Comparison of ENCODE assay signal across 28 cellular contexts in the genomic region with DNA sequence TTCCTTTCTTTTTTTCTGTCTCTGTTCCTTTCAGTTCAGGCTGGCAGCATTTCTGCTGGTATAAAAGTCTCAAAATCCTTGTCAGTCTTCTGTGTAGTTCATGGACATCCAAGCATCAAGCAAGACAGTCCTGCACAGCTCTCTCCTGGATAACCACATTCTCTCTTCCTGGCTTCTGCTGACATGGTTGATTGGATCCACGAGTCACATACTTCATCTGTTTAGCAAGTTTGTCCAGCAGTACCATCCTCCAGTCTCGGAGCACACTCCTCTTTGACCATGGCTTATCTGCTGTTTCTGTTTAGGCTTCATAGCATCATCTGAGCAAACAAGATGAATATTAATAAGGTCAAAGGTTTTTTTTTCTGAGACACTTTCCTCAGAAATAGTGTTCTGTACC.
A peak's percentile ranks its signal among the peaks of the same experiment; 100 is the strongest.
DNase-seq lines count a peak whose midpoint lies in the region; ATAC-seq, FAIRE-seq and TF ChIP-seq lines count a peak whose summit lies in the region.
"Had no signal": no experiment of that assay in that cellular context is flagged by ENCODE, and none has a peak within 500 bp of the region (broad histone marks: within the 10 kb centered on the region; RNA-seq: fewer than 3 reads in every experiment).

No MANE protein-coding gene starts in this region.

- peak overlapping the region; percentile 29 for H3K27ac Mint-ChIP-seq in stimulated activated effector memory CD8-positive, alpha-beta T cell treated with anti-CD3 and anti-CD28 coated beads, Interleukin-12 subunit alpha, Interleukin-12 subunit beta, amount 100 ng/mL, for 72 hours
- H3K27ac Mint-ChIP-seq in endothelial cell (ENCODE audit: unreplicated experiment) = no peak overlapping the region
- H3K27ac Mint-ChIP-seq: CD4-positive, alpha-beta T cell; HFFc6 had no signal

- FAIRE-seq in RCC 7860 (lab: Jason Lieb, UNC) = no peak
- FAIRE-seq: G401.6, GM12892, GM18507 had no signal

- no peak for ATAC-seq in stimulated activated effector memory CD8-positive, alpha-beta T cell treated with anti-CD3 and anti-CD28 coated beads, Interleukin-12 subunit alpha, Interleukin-12 subunit beta, amount 100 ng/mL, for 72 hours
- ATAC-seq in HG03378 (IDR thresholded peaks at IDR 0.05; ENCODE audit: unreplicated experiment) = no peak

- peaks cover 14% of the 10 kb centered on the region for H3K36me3 ChIP-seq in effector memory CD4-positive, alpha-beta T cell (ENCODE audit: control insufficient read depth, insufficient read depth, low read length)

- no peak overlapping the region for H3K27ac ChIP-seq in effector memory CD4-positive, alpha-beta T cell (ENCODE audit: insufficient read depth, low read length, poor library complexity, severe bottlenecking)
- H3K27ac ChIP-seq: BLaER1, PC-9, RWPE1, SK-N-MC had no signal

- DNase-seq in G401 (ENCODE audit: low spot score) (peak; percentile 30), RCC 7860 (ENCODE audit: low spot score) (peak; percentile 8), iris pigment epithelial cell (ENCODE audit: low read depth) (peak; percentile 12), endothelial cell (ENCODE audit: low spot score) (no peak)
- DNase-seq in stimulated activated effector memory CD8-positive, alpha-beta T cell treated with anti-CD3 and anti-CD28 coated beads, Interleukin-12 subunit alpha, Interleukin-12 subunit beta, amount 100 ng/mL, for 72 hours (ENCODE audit: low spot score in 2 of 2) = no peak
- DNase-seq in effector memory CD4-positive, alpha-beta T cell = no peak
- DNase-seq: CD4-positive, alpha-beta T cell; COR-L47; DMS 273 treated with DMSO at 0.1 percent for 48 hours; H9; HFFc6; KG1; NCI-H1092 treated with DMSO at 0.1 percent for 48 hours; NCI-H1436 treated with DMSO at 0.1 percent for 48 hours; NCI-H2029; NCI-H2227 treated with DMSO at 0.1 percent for 48 hours; NCI-H510A treated with DMSO at 0.1 percent for 48 hours; NCI-H748 treated with DMSO at 0.1 percent for 48 hours; PC-9; SHP77 treated with DMSO at 0.1 percent for 48 hours; SW 1271 had no signal

- peaks cover 31% of the 10 kb centered on the region for H3K4me1 Mint-ChIP-seq in stimulated activated effector memory CD8-positive, alpha-beta T cell treated with anti-CD3 and anti-CD28 coated beads, Interleukin-12 subunit alpha, Interleukin-12 subunit beta, amount 100 ng/mL, for 72 hours
- no peaks in the 10 kb centered on the region for H3K4me1 Mint-ChIP-seq in endothelial cell (ENCODE audit: unreplicated experiment)
- H3K4me1 Mint-ChIP-seq: H9 had no signal

- TF ChIP-seq CTCF in endothelial cell (IDR thresholded peaks at IDR 0.05; ENCODE audit: unreplicated experiment) = no peak

- H3K4me3 ChIP-seq in effector memory CD4-positive, alpha-beta T cell (ENCODE audit: insufficient read depth, low read depth, low read length, poor library complexity, severe bottlenecking) = no peak overlapping the region
- H3K4me3 ChIP-seq: BLaER1, PC-9, SK-N-MC had no signal

- no peaks in the 10 kb centered on the region for H3K27me3 Mint-ChIP-seq in endothelial cell (ENCODE audit: unreplicated experiment)
- H3K27me3 Mint-ChIP-seq: CD4-positive, alpha-beta T cell had no signal

- H3K9me3 Mint-ChIP-seq in stimulated activated effector memory CD8-positive, alpha-beta T cell treated with anti-CD3 and anti-CD28 coated beads, Interleukin-12 subunit alpha, Interleukin-12 subunit beta, amount 100 ng/mL, for 72 hours = no peaks in the 10 kb centered on the region
- no peaks in the 10 kb centered on the region for H3K9me3 Mint-ChIP-seq in endothelial cell (ENCODE audit: unreplicated experiment)
- H3K9me3 Mint-ChIP-seq: CD4-positive, alpha-beta T cell; H9; HFFc6 had no signal

- in situ Hi-C loops in G401 (cut with HindIII; ENCODE audit: low sequenced_read_pairs) = no loop called here

- peaks cover 21% of the 10 kb centered on the region for H3K36me3 Mint-ChIP-seq in stimulated activated effector memory CD8-positive, alpha-beta T cell treated with anti-CD3 and anti-CD28 coated beads, Interleukin-12 subunit alpha, Interleukin-12 subunit beta, amount 100 ng/mL, for 72 hours
- H3K36me3 Mint-ChIP-seq in endothelial cell (ENCODE audit: low read depth, unreplicated experiment) = peaks cover 3% of the 10 kb centered on the region

- no peak overlapping the region for H3K4me3 Mint-ChIP-seq in stimulated activated effector memory CD8-positive, alpha-beta T cell treated with anti-CD3 and anti-CD28 coated beads, Interleukin-12 subunit alpha, Interleukin-12 subunit beta, amount 100 ng/mL, for 72 hours
- no peak overlapping the region for H3K4me3 Mint-ChIP-seq in endothelial cell (ENCODE audit: unreplicated experiment)
- H3K4me3 Mint-ChIP-seq: CD4-positive, alpha-beta T cell; H9; HFFc6 had no signal

- no peaks in the 10 kb centered on the region for H3K9me3 ChIP-seq in effector memory CD4-positive, alpha-beta T cell (ENCODE audit: control insufficient read depth, low read length)
- H3K9me3 ChIP-seq: BLaER1 had no signal

- no peaks in the 10 kb centered on the region for H3K4me1 ChIP-seq in effector memory CD4-positive, alpha-beta T cell (ENCODE audit: control insufficient read depth, insufficient read depth, low read length, poor library complexity, severe bottlenecking)
- H3K4me1 ChIP-seq: BLaER1 had no signal

- no peaks in the 10 kb centered on the region for H3K27me3 ChIP-seq in effector memory CD4-positive, alpha-beta T cell (replicated peaks; ENCODE audit: control insufficient read depth, insufficient read depth, low read length, poor library complexity, severe bottlenecking)
- H3K27me3 ChIP-seq: BLaER1 had no signal

Comparison
In these comparisons a context has a peak if more than half of its experiments do, and no peak if none do; other contexts are left out.
1. DNase-seq: peak in G401 (single experiment), RCC 7860 (single experiment) and iris pigment epithelial cell (single experiment); none in stimulated activated effector memory CD8-positive, alpha-beta T cell treated with anti-CD3 and anti-CD28 coated beads, Interleukin-12 subunit alpha, Interleukin-12 subunit beta, amount 100 ng/mL, for 72 hours (0 of 2), effector memory CD4-positive, alpha-beta T cell (0 of 3) and endothelial cell (single experiment).